ENCODE assay signal across 8 cellular contexts in genomic region chr4:184824776-184825393, GRCh38. TPM values are rescaled to one million over a fixed set of nuclear protein-coding genes. Genes with fewer than 3 reads are reported as not detected.
A peak's percentile ranks its signal among the peaks of the same experiment; 100 is the strongest.
DNase-seq lines count a peak whose midpoint lies in the region; ATAC-seq and TF ChIP-seq lines count a peak whose summit lies in the region.

No MANE protein-coding gene starts in this region.

- in situ Hi-C loops in gastrocnemius medialis (cut with MboI; ENCODE audit: low sequenced_read_pairs in 4 of 4), result loop anchor here in 2 of 4 donors (5.0 to 25.0 kb wide), 2 partner anchors 78 to 762 kb away; no protein-coding TSS in a partner anchor

- POLR2A ChIA-PET in AG04449 (lab: Yijun Ruan, JAX), result interaction anchor here (0.8 to 1.0 kb wide), 2 partner anchors 10 to 91 kb away, joined by 3 read pairs; partner anchors contain the start of gene CENPU

- DNase-seq in AG04449 (ENCODE audit: low read depth, low spot score), result no peak
- DNase-seq in activated CD4-positive, alpha-beta T cell treated with anti-CD3 and anti-CD28 coated beads, Interleukin-2, amount 50 U/mL, for 4 hours, result peak; percentile 9 to 25
- no peak for DNase-seq in foreskin keratinocyte
- DNase-seq in gastrocnemius medialis, result peak in 1 of 2 donors; percentile 52
- no peak for DNase-seq in NCI-H446 (lab: John Stamatoyannopoulos, UW)
- no peak for DNase-seq in NCI-H1436 treated with DMSO at 0.1 percent for 48 hours (lab: John Stamatoyannopoulos, UW)

- H3K27ac ChIP-seq in foreskin keratinocyte (peak overlapping the region; percentile 57), gastrocnemius medialis (peak overlapping the region; percentile 97 to 100 (median 98))

- H3K36me3 ChIP-seq in gastrocnemius medialis, result no peaks in the 10 kb centered on the region

- peak in 1 of 2 donors; percentile 24 for TF ChIP-seq POLR2A in gastrocnemius medialis (IDR thresholded peaks at IDR 0.05)

- intact Hi-C loops in gastrocnemius medialis (cut with DNase I; ENCODE audit: low total_unique reads), result loop anchor here (5.0 to 10.0 kb wide), 5 partner anchors 82 to 570 kb away; partner anchors contain the start of genes ANKRD37, CENPU, IRF2 and LRP2BP

- H3K27me3 ChIP-seq in foreskin keratinocyte (peaks cover 5% of the 10 kb centered on the region), gastrocnemius medialis (no peaks in the 10 kb centered on the region)

- H3K4me3 ChIP-seq in AG04449 (ENCODE audit: low read depth, low read length) (peak overlapping the region; percentile 63), gastrocnemius medialis (peak overlapping the region; percentile 64 to 71 (median 68))

- TF ChIP-seq CTCF in AG04449 (IDR thresholded peaks at IDR 0.05; ENCODE audit: insufficient read depth, low read length, missing control alignments) (no peak), foreskin keratinocyte (conservative IDR thresholded peaks at IDR 0.05) (no peak), gastrocnemius medialis (IDR thresholded peaks at IDR 0.05 in 4 of 5, conservative IDR thresholded peaks at IDR 0.05 in 1 of 5) (no peak)

- no peaks in the 10 kb centered on the region for H3K4me1 ChIP-seq in foreskin keratinocyte
- H3K4me1 ChIP-seq in gastrocnemius medialis, result peaks cover 48 to 54% of the 10 kb centered on the region in 2 donors

- CTCF ChIA-PET in AG04449 (lab: Yijun Ruan, JAX), result interaction anchor here (1.5 to 1.8 kb wide), 2 partner anchors 80 to 176 kb away, joined by 3 to 4 read pairs; partner anchors contain the start of gene CASP3

- H3K9me3 ChIP-seq in gastrocnemius medialis, result no peaks in the 10 kb centered on the region

- ATAC-seq in GM19023 (IDR thresholded peaks at IDR 0.05; ENCODE audit: unreplicated experiment) (peak; percentile 3), HG03439 (IDR thresholded peaks at IDR 0.05; ENCODE audit: unreplicated experiment) (peak; percentile 16), foreskin keratinocyte (peak; percentile 1), gastrocnemius medialis (peak; percentile 17 to 27)

RNA-seq across cellular contexts. Expression of gene ACSL1, which starts 0.9 kb away (rescaled TPM):
- total RNA-seq in foreskin keratinocyte, result 35.4 and 45.9 TPM in 2 replicates
- polyA plus RNA-seq in foreskin keratinocyte, result 18.8 and 19.8 TPM in 2 replicates
- 1,000 to 10,000 TPM in 3 of 4 donors, 100 to 1,000 TPM in 1; 591 to 2,181 (median 1,316) TPM for total RNA-seq in gastrocnemius medialis

Comparison
In these comparisons a context has a peak if more than half of its experiments do, and no peak if none do; other contexts are left out.
1. DNase-seq: peak in activated CD4-positive, alpha-beta T cell treated with anti-CD3 and anti-CD28 coated beads, Interleukin-2, amount 50 U/mL, for 4 hours (2 of 2); none in AG04449 (single experiment), foreskin keratinocyte (0 of 2), NCI-H446 (0 of 2) and NCI-H1436 treated with DMSO at 0.1 percent for 48 hours (single experiment).
2. RNA of gene ACSL1, which starts 0.9 kb away (total RNA-seq): 591 to 2,181 TPM in gastrocnemius medialis; 35.4 to 45.9 TPM in foreskin keratinocyte; every median in the first group is over 10 times any median in the second.
3. Peak in every context shown above with its lines, with median percentiles within 50 percentile points of each other: ATAC-seq.